9 cellular contexts compared by ENCODE assay signal in the genomic region with DNA sequence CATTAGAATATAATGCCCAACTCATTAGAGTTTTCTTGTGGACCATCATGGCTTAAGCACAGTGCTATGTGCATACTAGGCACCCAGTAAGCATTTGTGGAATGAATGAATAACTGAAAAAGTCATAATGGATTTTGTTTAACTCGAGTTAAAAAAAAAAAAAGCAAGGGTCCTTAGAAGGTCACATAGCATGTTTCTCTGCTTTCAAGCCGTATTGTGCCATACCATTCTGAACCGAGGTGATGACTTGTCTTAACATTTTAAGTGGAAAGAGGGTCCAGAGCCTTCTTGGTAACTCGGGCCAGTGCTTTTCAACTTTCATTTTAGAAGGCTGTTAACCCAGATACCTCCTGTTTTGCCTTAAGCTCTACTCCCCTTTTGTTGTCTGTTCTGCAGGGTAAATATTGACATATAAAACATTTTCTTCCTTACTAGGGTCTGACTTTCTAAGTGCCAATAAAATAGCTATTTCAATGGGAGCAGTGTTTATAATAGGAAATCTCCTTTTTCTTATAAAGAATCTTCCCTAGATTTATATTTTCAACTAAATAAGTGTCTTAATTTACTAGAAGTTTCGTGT. TPM values are rescaled to one million over a fixed set of nuclear protein-coding genes. Genes with fewer than 3 reads are reported as not detected.
DNase-seq lines count a peak whose midpoint lies in the region; ATAC-seq and TF ChIP-seq lines count a peak whose summit lies in the region.
"Had no signal": no experiment of that assay in that cellular context is flagged by ENCODE, and none has a peak within 500 bp of the region (broad histone marks: within the 10 kb centered on the region; RNA-seq: fewer than 3 reads in every experiment).

No MANE protein-coding gene starts in this region.

- no peaks in the 10 kb centered on the region for H3K36me3 ChIP-seq in thoracic aorta

- H3K4me3 ChIP-seq in thoracic aorta = peak overlapping the region; percentile 80

- ATAC-seq in thoracic aorta (ENCODE audit: insufficient number of reproducible peaks, low FRiP score, low read depth) = no peak
- ATAC-seq in omental fat pad (ENCODE audit: low FRiP score) = no peak

- DNase-seq in activated T-cell treated with anti-CD3 and anti-CD28 coated beads, Interleukin-2, amount 50 U/mL, for 24 hours = no peak
- DNase-seq in activated T-cell treated with anti-CD3 and anti-CD28 coated beads for 4 hours = no peak
- no peak for DNase-seq in activated naive CD8-positive, alpha-beta T cell treated with anti-CD3 and anti-CD28 coated beads for 36 hours
- DNase-seq in immature natural killer cell = no peak
- no peak for DNase-seq in thoracic aorta (ENCODE audit: low spot score)
- DNase-seq in SW 1271 (lab: John Stamatoyannopoulos, UW) = no peak
- no peak for DNase-seq in omental fat pad (ENCODE audit: low spot score)
- DNase-seq in NCI-H1092 (lab: John Stamatoyannopoulos, UW) = no peak

- H3K4me1 Mint-ChIP-seq in activated T-cell treated with anti-CD3 and anti-CD28 coated beads, Interleukin-2, amount 50 U/mL, for 24 hours (ENCODE audit: low read depth) = peaks cover 48% of the 10 kb centered on the region
- peaks cover 39% of the 10 kb centered on the region for H3K4me1 Mint-ChIP-seq in activated naive CD8-positive, alpha-beta T cell treated with anti-CD3 and anti-CD28 coated beads for 36 hours
- H3K4me1 Mint-ChIP-seq in immature natural killer cell = peaks cover 42 to 52% of the 10 kb centered on the region in 2 donors

- H3K9me3 ChIP-seq in thoracic aorta = no peaks in the 10 kb centered on the region

- peaks cover 15 to 20% of the 10 kb centered on the region in 2 donors for H3K4me1 ChIP-seq in thoracic aorta (ENCODE audit: control insufficient read depth in 1 of 2, low read depth in 2 of 2)

- peaks cover 62% of the 10 kb centered on the region for H3K36me3 Mint-ChIP-seq in activated T-cell treated with anti-CD3 and anti-CD28 coated beads, Interleukin-2, amount 50 U/mL, for 24 hours (ENCODE audit: low read depth)
- peaks cover 40% of the 10 kb centered on the region for H3K36me3 Mint-ChIP-seq in activated naive CD8-positive, alpha-beta T cell treated with anti-CD3 and anti-CD28 coated beads for 36 hours
- H3K36me3 Mint-ChIP-seq in immature natural killer cell = no peaks in the 10 kb centered on the region

- TF ChIP-seq CTCF in thoracic aorta (IDR thresholded peaks at IDR 0.05) (no peak), omental fat pad (IDR thresholded peaks at IDR 0.05) (no peak)

- peak overlapping the region; percentile 96 for H3K4me3 Mint-ChIP-seq in activated T-cell treated with anti-CD3 and anti-CD28 coated beads, Interleukin-2, amount 50 U/mL, for 24 hours
- H3K4me3 Mint-ChIP-seq in activated naive CD8-positive, alpha-beta T cell treated with anti-CD3 and anti-CD28 coated beads for 36 hours = peak overlapping the region; percentile 96
- peak overlapping the region; percentile 94 to 100 (median 98) for H3K4me3 Mint-ChIP-seq in immature natural killer cell

- no peaks in the 10 kb centered on the region for H3K27me3 Mint-ChIP-seq in activated T-cell treated with anti-CD3 and anti-CD28 coated beads, Interleukin-2, amount 50 U/mL, for 24 hours
- H3K27me3 Mint-ChIP-seq in activated naive CD8-positive, alpha-beta T cell treated with anti-CD3 and anti-CD28 coated beads for 36 hours = no peaks in the 10 kb centered on the region
- peaks cover 5 to 12% (median 6%) of the 10 kb centered on the region in 3 donors for H3K27me3 Mint-ChIP-seq in immature natural killer cell (ENCODE audit: low read depth in 3 of 3)

- H3K9me3 Mint-ChIP-seq in activated T-cell treated with anti-CD3 and anti-CD28 coated beads, Interleukin-2, amount 50 U/mL, for 24 hours = no peaks in the 10 kb centered on the region
- no peaks in the 10 kb centered on the region for H3K9me3 Mint-ChIP-seq in activated naive CD8-positive, alpha-beta T cell treated with anti-CD3 and anti-CD28 coated beads for 36 hours
- peaks cover 0 to 2% (median 0%) of the 10 kb centered on the region in 6 donors for H3K9me3 Mint-ChIP-seq in immature natural killer cell

- H3K27me3 ChIP-seq in thoracic aorta (replicated peaks; ENCODE audit: insufficient read depth) = no peaks in the 10 kb centered on the region

- peak overlapping the region in 1 of 2 donors; percentile 80 for H3K27ac ChIP-seq in thoracic aorta

- H3K27ac Mint-ChIP-seq in activated T-cell treated with anti-CD3 and anti-CD28 coated beads, Interleukin-2, amount 50 U/mL, for 24 hours = peak overlapping the region; percentile 98
- peak overlapping the region; percentile 97 for H3K27ac Mint-ChIP-seq in activated naive CD8-positive, alpha-beta T cell treated with anti-CD3 and anti-CD28 coated beads for 36 hours
- H3K27ac Mint-ChIP-seq in immature natural killer cell = peak overlapping the region; percentile 92 to 100 (median 98)

RNA-seq across cellular contexts. Expression of a gene that starts 0.8 kb away (rescaled TPM):
- 1 to 10 TPM; 4.4 to 5.2 TPM for total RNA-seq in activated naive CD8-positive, alpha-beta T cell treated with anti-CD3 and anti-CD28 coated beads for 36 hours
- polyA plus RNA-seq in immature natural killer cell = under 1 TPM in 1 of 3 donors, not detected in 2; 0.39 TPM
- total RNA-seq in thoracic aorta (under 1 TPM in 1 of 2 donors, not detected in 1; 0.68 TPM), omental fat pad (under 1 TPM in 1 of 4 donors, not detected in 3; 0.09 TPM)

RNA-seq across cellular contexts. Expression of a gene that starts 1.4 kb away (rescaled TPM):
- total RNA-seq in activated naive CD8-positive, alpha-beta T cell treated with anti-CD3 and anti-CD28 coated beads for 36 hours = 10 to 100 TPM; 59.0 to 60.6 TPM
- 1 to 10 TPM; 3.3 to 7.2 (median 5.6) TPM for polyA plus RNA-seq in immature natural killer cell
- total RNA-seq in thoracic aorta (10 to 100 TPM in 1 of 2 donors, 1 to 10 TPM in 1; 7.0 to 11.8 TPM), omental fat pad (10 to 100 TPM in 2 of 4 donors, 1 to 10 TPM in 2; 8.3 to 26.3 (median 14.0) TPM)

RNA-seq across cellular contexts. Expression of a gene that starts 54.3 kb away (rescaled TPM):
- total RNA-seq in activated naive CD8-positive, alpha-beta T cell treated with anti-CD3 and anti-CD28 coated beads for 36 hours = not detected
- polyA plus RNA-seq in immature natural killer cell = not detected
- total RNA-seq in thoracic aorta = not detected
- not detected for total RNA-seq in omental fat pad
- total RNA-seq: T-helper 2 cell treated with Interferon-gamma antibody and Interleukin-4, amounts not matched to agents 100 ng/mL and 5 ng/mL, for 36 hours had no signal
